15 cellular contexts compared by ENCODE assay signal in genomic region chr22:25082096-25082495, GRCh38.
DNase-seq lines count a peak whose midpoint lies in the region; ATAC-seq and TF ChIP-seq lines count a peak whose summit lies in the region.
"Had no signal": no experiment of that assay in that cellular context is flagged by ENCODE, and none has a peak within 500 bp of the region (broad histone marks: within the 10 kb centered on the region; RNA-seq: fewer than 3 reads in every experiment).

No MANE protein-coding gene starts in this region.

- no peaks in the 10 kb centered on the region for H3K9me3 Mint-ChIP-seq in activated CD4-positive, alpha-beta T cell treated with anti-CD3 and anti-CD28 coated beads for 36 hours (ENCODE audit: low read depth)

- H3K27me3 ChIP-seq in ascending aorta: no peaks in the 10 kb centered on the region
- H3K27me3 ChIP-seq in thoracic aorta (replicated peaks; ENCODE audit: insufficient read depth): no peaks in the 10 kb centered on the region

- ATAC-seq in activated CD4-positive, alpha-beta T cell treated with anti-CD3 and anti-CD28 coated beads for 36 hours: no peak
- ATAC-seq in thoracic aorta (ENCODE audit: insufficient number of reproducible peaks, low FRiP score, low read depth) (no peak), GM18867 (IDR thresholded peaks at IDR 0.05; ENCODE audit: unreplicated experiment) (no peak)

- no peak overlapping the region for H3K4me3 Mint-ChIP-seq in activated CD4-positive, alpha-beta T cell treated with anti-CD3 and anti-CD28 coated beads for 36 hours
- H3K4me3 Mint-ChIP-seq: B cell had no signal

- peaks cover 76% of the 10 kb centered on the region for H3K4me1 Mint-ChIP-seq in activated CD4-positive, alpha-beta T cell treated with anti-CD3 and anti-CD28 coated beads for 36 hours

- intact Hi-C loops in activated CD4-positive, alpha-beta T cell treated with anti-CD3 and anti-CD28 coated beads for 36 hours (cut with DNase I, micrococcal nuclease): loop anchor here (5.0 to 10.0 kb wide), 3 partner anchors 90 to 663 kb away; partner anchors contain the start of gene MYO18B (in 1 of the 2)
- intact Hi-C loops in ascending aorta (cut with DNase I): loop anchor here (5.0 kb wide), 1 partner anchor 90 kb away; no protein-coding TSS in a partner anchor

- TF ChIP-seq CTCF in RWPE1 (conservative IDR thresholded peaks at IDR 0.05; ENCODE audit: low read depth) (no peak), ascending aorta (IDR thresholded peaks at IDR 0.05) (no peak), thoracic aorta (IDR thresholded peaks at IDR 0.05) (no peak)

- no peak for DNase-seq in activated CD4-positive, alpha-beta T cell treated with anti-CD3 and anti-CD28 coated beads for 36 hours
- DNase-seq in activated CD4-positive, alpha-beta T cell treated with anti-CD3 and anti-CD28 coated beads for 1 hour: no peak
- no peak for DNase-seq in RWPE1 (ENCODE audit: low spot score)
- DNase-seq in ascending aorta (ENCODE audit: low spot score in 2 of 2): no peak
- DNase-seq in thoracic aorta (ENCODE audit: low spot score): no peak
- DNase-seq in kidney tubule cell (ENCODE audit: low spot score): no peak
- no peak for DNase-seq in NCI-H1694 treated with DMSO at 0.1 percent for 48 hours (lab: John Stamatoyannopoulos, UW)
- DNase-seq: NCI-H1048, NCI-H2227 treated with DMSO at 0.1 percent for 48 hours, NCI-H526 treated with DMSO at 0.1 percent for 48 hours, Right ventricle myocardium superior had no signal

- POLR2A ChIA-PET in activated CD4-positive, alpha-beta T cell treated with anti-CD3 and anti-CD28 coated beads for 36 hours (lab: Charles Lee): no interaction called here
- POLR2A ChIA-PET in RWPE1 (lab: Yijun Ruan, JAX; ENCODE audit: low non-redundant PET): no interaction called here

- no peaks in the 10 kb centered on the region for H3K27me3 Mint-ChIP-seq in activated CD4-positive, alpha-beta T cell treated with anti-CD3 and anti-CD28 coated beads for 36 hours

- H3K27ac Mint-ChIP-seq in activated CD4-positive, alpha-beta T cell treated with anti-CD3 and anti-CD28 coated beads for 36 hours: peak overlapping the region; percentile 19
- H3K27ac Mint-ChIP-seq: B cell had no signal

- H3K27ac ChIP-seq in RWPE1 (peak overlapping the region; percentile 26; the same call in 1 of the 2 replicates), ascending aorta (peak overlapping the region; percentile 91 to 96), thoracic aorta (peak overlapping the region; percentile 67 to 75)
- H3K27ac ChIP-seq: 22Rv1, PC-9 had no signal

- CTCF ChIA-PET in activated CD4-positive, alpha-beta T cell treated with anti-CD3 and anti-CD28 coated beads for 36 hours (lab: Charles Lee): interaction anchor here (0.6 to 2.6 kb wide), 19 partner anchors 19 to 1596 kb away, joined by 3 to 9 read pairs (median 4); no protein-coding TSS in a partner anchor
- CTCF ChIA-PET in RWPE1 (lab: Yijun Ruan, JAX): interaction anchor here (0.5 to 1.0 kb wide), 3 partner anchors 79 to 120 kb away, joined by 3 to 4 read pairs (median 3); no protein-coding TSS in a partner anchor

- peaks cover 12% of the 10 kb centered on the region for H3K36me3 Mint-ChIP-seq in activated CD4-positive, alpha-beta T cell treated with anti-CD3 and anti-CD28 coated beads for 36 hours (ENCODE audit: low read depth)

- H3K4me1 ChIP-seq in ascending aorta (peaks cover 52 to 89% of the 10 kb centered on the region in 2 donors), thoracic aorta (ENCODE audit: control insufficient read depth in 1 of 2, low read depth in 2 of 2) (peaks cover 51 to 95% of the 10 kb centered on the region in 2 donors)

- H3K36me3 ChIP-seq in ascending aorta: no peaks in the 10 kb centered on the region
- no peaks in the 10 kb centered on the region for H3K36me3 ChIP-seq in thoracic aorta

- no peaks in the 10 kb centered on the region for H3K9me3 ChIP-seq in ascending aorta
- no peaks in the 10 kb centered on the region for H3K9me3 ChIP-seq in thoracic aorta

- H3K4me3 ChIP-seq in ascending aorta: no peak overlapping the region
- H3K4me3 ChIP-seq in thoracic aorta: no peak overlapping the region
- H3K4me3 ChIP-seq: PC-9 had no signal

Comparison
In these comparisons a context has a peak if more than half of its experiments do, and no peak if none do; other contexts are left out.
1. H3K27ac ChIP-seq: peak in every context shown above with its lines; median percentile 94 in ascending aorta; 71 in thoracic aorta; 26 in RWPE1.